8 cellular contexts compared by ENCODE assay signal in genomic region chr22:38872831-38873248, GRCh38. TPM values are rescaled to one million over a fixed set of nuclear protein-coding genes. Genes with fewer than 3 reads are reported as not detected.
A peak's percentile ranks its signal among the peaks of the same experiment; 100 is the strongest.
DNase-seq lines count a peak whose midpoint lies in the region; ATAC-seq and TF ChIP-seq lines count a peak whose summit lies in the region.

No MANE protein-coding gene starts in this region.

- H3K9me3 ChIP-seq in right lobe of liver: no peaks in the 10 kb centered on the region
- peaks cover 0 to under 1% (median 0%) of the 10 kb centered on the region in 5 donors for H3K9me3 ChIP-seq in subcutaneous abdominal adipose tissue (ENCODE audit: control insufficient read depth in 5 of 5, low read length in 5 of 5)

- H3K27me3 ChIP-seq in dorsolateral prefrontal cortex (no peaks in the 10 kb centered on the region), right lobe of liver (no peaks in the 10 kb centered on the region), subcutaneous abdominal adipose tissue (ENCODE audit: control insufficient read depth in 5 of 5, insufficient read depth in 4 of 5, low read length in 5 of 5) (no peaks in the 10 kb centered on the region)

- no peaks in the 10 kb centered on the region for H3K9me3 Mint-ChIP-seq in activated T-cell treated with anti-CD3 and anti-CD28 coated beads, Interleukin-2, amount 50 U/mL, for 4 hours

- no peak for DNase-seq in activated T-cell treated with anti-CD3 and anti-CD28 coated beads, Interleukin-2, amount 50 U/mL, for 4 hours
- DNase-seq in activated T-cell treated with anti-CD3 and anti-CD28 coated beads for 4 hours: no peak
- DNase-seq in OCI-M1 (lab: John Stamatoyannopoulos, UW): peak; percentile 45
- DNase-seq in dorsolateral prefrontal cortex: peak in 6 of 10 donors; percentile 49 to 79 (median 62)
- peak; percentile 56 to 72 (median 62) for DNase-seq in right lobe of liver
- no peak for DNase-seq in activated CD8-positive, alpha-beta memory T cell treated with anti-CD3 and anti-CD28 coated beads, Interleukin-2, amount 50 U/mL, for 48 hours

- H3K4me3 ChIP-seq in dorsolateral prefrontal cortex (peak overlapping the region; percentile 43 to 98 (median 85)), right lobe of liver (peak overlapping the region; percentile 70 to 82 (median 71)), subcutaneous abdominal adipose tissue (ENCODE audit: low read depth in 1 of 5, low read length in 5 of 5) (peak overlapping the region; percentile 73 to 90 (median 87))

- H3K36me3 Mint-ChIP-seq in activated T-cell treated with anti-CD3 and anti-CD28 coated beads, Interleukin-2, amount 50 U/mL, for 4 hours (ENCODE audit: insufficient read depth): peaks cover 12% of the 10 kb centered on the region

- WGBS in right lobe of liver (ENCODE audit: insufficient coverage, low coverage, low lambda C conversion rate, missing lambda C conversion rate): 0% methylated on average over 5 of the region's 37 CpGs

- H3K4me1 ChIP-seq in right lobe of liver: peaks cover 0 to 21% (median 0%) of the 10 kb centered on the region in 4 donors
- peaks cover 6 to 45% (median 35%) of the 10 kb centered on the region in 5 donors for H3K4me1 ChIP-seq in subcutaneous abdominal adipose tissue (ENCODE audit: control insufficient read depth in 5 of 5, insufficient read depth in 5 of 5, low read length in 5 of 5)

- peak in 5 of 56 donors; percentile 2 to 23 (median 12) for TF ChIP-seq CTCF in dorsolateral prefrontal cortex (IDR thresholded peaks at IDR 0.05 in 54 of 56, conservative IDR thresholded peaks at IDR 0.05 in 2 of 56; ENCODE audit: low read depth in 1 of 56, partially characterized antibody in 56 of 56)
- no peak for TF ChIP-seq CTCF in right lobe of liver (IDR thresholded peaks at IDR 0.05)

- intact Hi-C loops in dorsolateral prefrontal cortex (cut with DNase I) (loop anchor here (2.0 to 5.0 kb wide), 5 partner anchors 49 to 446 kb away; partner anchors contain the start of genes CBX7 (in 2 of the 2) and RPL3 (in 2 of the 2)), right lobe of liver (cut with DNase I) (no loop called here)

- no peak for ATAC-seq in activated T-cell treated with anti-CD3 and anti-CD28 coated beads, Interleukin-2, amount 50 U/mL, for 4 hours
- ATAC-seq in right lobe of liver (peak; percentile 37 to 51 (median 40)), HG02852 (IDR thresholded peaks at IDR 0.05; ENCODE audit: unreplicated experiment) (no peak)

- no peaks in the 10 kb centered on the region for H3K36me3 ChIP-seq in right lobe of liver
- peaks cover 0 to 13% (median 6%) of the 10 kb centered on the region in 5 donors for H3K36me3 ChIP-seq in subcutaneous abdominal adipose tissue (ENCODE audit: control insufficient read depth in 5 of 5, insufficient read depth in 5 of 5, low read length in 5 of 5)

- H3K27ac ChIP-seq in dorsolateral prefrontal cortex (peak overlapping the region; percentile 86 to 100 (median 99)), right lobe of liver (peak overlapping the region; percentile 70 to 85 (median 81)), subcutaneous abdominal adipose tissue (ENCODE audit: low read depth, low read length) (peak overlapping the region; percentile 95)

- peaks cover 61% of the 10 kb centered on the region for H3K4me1 Mint-ChIP-seq in activated T-cell treated with anti-CD3 and anti-CD28 coated beads, Interleukin-2, amount 50 U/mL, for 4 hours (ENCODE audit: low read depth)

- H3K27me3 Mint-ChIP-seq in activated T-cell treated with anti-CD3 and anti-CD28 coated beads, Interleukin-2, amount 50 U/mL, for 4 hours (ENCODE audit: low read depth): peaks cover 2% of the 10 kb centered on the region

- TF ChIP-seq POLR2A in right lobe of liver (IDR thresholded peaks at IDR 0.05): peak; percentile 13

- peak overlapping the region in 4 of 5 donors; percentile 68 to 89 (median 78) for H3K9ac ChIP-seq in subcutaneous abdominal adipose tissue (ENCODE audit: low read length in 5 of 5)

- H3K4me3 Mint-ChIP-seq in activated T-cell treated with anti-CD3 and anti-CD28 coated beads, Interleukin-2, amount 50 U/mL, for 4 hours: peak overlapping the region; percentile 92

RNA-seq across cellular contexts. Expression of gene CBX6, which starts 0.8 kb away (rescaled TPM):
- 100 to 1,000 TPM; 192 to 225 (median 207) TPM for total RNA-seq in activated T-cell treated with anti-CD3 and anti-CD28 coated beads, Interleukin-2, amount 50 U/mL, for 4 hours
- 100 to 1,000 TPM in 119 of 120 experiments, 10 to 100 TPM in 1; 99.9 to 293 (median 188) TPM for total RNA-seq in dorsolateral prefrontal cortex
- total RNA-seq in right lobe of liver: 10 to 100 TPM in 4 of 6 experiments, 1 to 10 TPM in 2; 7.8 to 22.5 (median 12.1) TPM

RNA-seq across cellular contexts. Expression of gene NPTXR, which starts 29.0 kb away (rescaled TPM):
- 1 to 10 TPM; 2.0 to 2.5 (median 2.2) TPM for total RNA-seq in activated T-cell treated with anti-CD3 and anti-CD28 coated beads, Interleukin-2, amount 50 U/mL, for 4 hours
- total RNA-seq in dorsolateral prefrontal cortex: 100 to 1,000 TPM in 114 of 120 experiments, 10 to 100 TPM in 6; 57.3 to 255 (median 154) TPM
- total RNA-seq in right lobe of liver: under 1 TPM; 0.18 to 0.68 (median 0.28) TPM

Comparison
In these comparisons a context has a peak if more than half of its experiments do, and no peak if none do; other contexts are left out.
1. ATAC-seq: peak in right lobe of liver (4 of 4); none in activated T-cell treated with anti-CD3 and anti-CD28 coated beads, Interleukin-2, amount 50 U/mL, for 4 hours (0 of 2) and HG02852 (single experiment).
2. DNase-seq: peak in OCI-M1 (single experiment), dorsolateral prefrontal cortex (6 of 10) and right lobe of liver (3 of 3); none in activated T-cell treated with anti-CD3 and anti-CD28 coated beads, Interleukin-2, amount 50 U/mL, for 4 hours (single experiment), activated T-cell treated with anti-CD3 and anti-CD28 coated beads for 4 hours (single experiment) and activated CD8-positive, alpha-beta memory T cell treated with anti-CD3 and anti-CD28 coated beads, Interleukin-2, amount 50 U/mL, for 48 hours (single experiment).
3. RNA of gene CBX6, which starts 0.8 kb away (total RNA-seq): 192 to 225 TPM in activated T-cell treated with anti-CD3 and anti-CD28 coated beads, Interleukin-2, amount 50 U/mL, for 4 hours and 99.9 to 293 TPM in dorsolateral prefrontal cortex; 7.8 to 22.5 TPM in right lobe of liver; every median in the first group is over 4 times any median in the second.
4. RNA of gene NPTXR, which starts 29.0 kb away (total RNA-seq): 57.3 to 255 TPM in dorsolateral prefrontal cortex; 2.0 to 2.5 TPM in activated T-cell treated with anti-CD3 and anti-CD28 coated beads, Interleukin-2, amount 50 U/mL, for 4 hours and 0.18 to 0.68 TPM in right lobe of liver; every median in the first group is over 10 times any median in the second.
5. intact Hi-C loops: an anchor here in dorsolateral prefrontal cortex (2.0 to 5.0 kb wide); none called in right lobe of liver.
6. Peak in every context shown above with its lines, with median percentiles within 50 percentile points of each other: H3K27ac ChIP-seq and H3K4me3 ChIP-seq.